7 cellular contexts compared by ENCODE assay signal in the genomic region with DNA sequence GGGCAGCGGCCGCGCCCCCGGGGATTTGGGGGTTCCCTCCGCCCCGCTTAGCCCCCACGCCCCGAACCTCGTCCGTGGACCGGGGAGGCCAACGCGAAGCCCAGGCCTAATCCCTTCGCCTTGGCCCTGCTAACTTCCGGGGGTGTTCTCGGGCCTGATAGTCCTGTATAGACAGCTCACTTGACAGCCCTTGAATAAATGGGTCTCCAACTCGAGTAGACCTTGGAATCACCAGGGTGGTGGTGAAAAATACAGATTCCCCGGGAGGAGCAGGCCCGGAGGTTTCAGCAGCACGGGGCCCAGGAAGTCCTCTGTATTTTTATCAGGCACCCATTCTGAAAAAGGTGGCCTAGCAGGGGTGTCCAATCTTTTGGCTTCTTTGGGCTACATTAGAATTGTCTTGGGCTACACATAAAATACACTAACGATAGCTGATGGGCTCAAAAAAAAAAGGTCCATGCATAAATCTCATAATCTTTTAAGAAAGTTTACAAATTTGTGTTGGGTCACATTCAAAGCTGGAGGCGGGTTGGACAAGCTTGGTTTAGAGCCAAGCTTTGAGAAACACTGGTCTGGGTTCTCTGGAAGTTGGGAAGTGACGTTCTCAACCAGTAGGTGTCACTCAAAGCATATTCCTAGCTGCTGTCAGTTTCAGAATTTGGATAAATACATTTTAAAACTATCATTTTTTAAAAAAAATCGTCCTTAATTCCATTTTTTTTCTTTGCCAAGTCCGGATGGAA.
DNase-seq lines count a peak whose midpoint lies in the region; ATAC-seq and TF ChIP-seq lines count a peak whose summit lies in the region.

No MANE protein-coding gene starts in this region.

- DNase-seq in GF-D8 (lab: John Stamatoyannopoulos, UW) (peak; percentile 62), HuH-7.5 (ENCODE audit: low spot score) (peak; percentile 48), OCI-LY7 (ENCODE audit: low spot score) (peak; percentile 58), adrenal gland (peak; percentile 70 to 88 (median 76)), cardiac muscle cell (ENCODE audit: low read depth in 1 of 2, low spot score in 1 of 2) (peak; percentile 65 to 90), ovary (peak; percentile 44 to 78 (median 61))

- TF ChIP-seq EP300 in ovary (IDR thresholded peaks at IDR 0.05): no peak

- POLR2A ChIA-PET in OCI-LY7 (lab: Charles Lee): interaction anchor here (0.6 to 1.8 kb wide), 7 partner anchors 11 to 425 kb away, joined by 3 to 4 read pairs (median 3); no protein-coding TSS in a partner anchor

- H2AFZ ChIP-seq in OCI-LY7 (ENCODE audit: low read length): peak overlapping the region; percentile 70; the same call in 1 of the 2 replicates

- intact Hi-C loops in OCI-LY7 (cut with micrococcal nuclease; ENCODE audit: unreplicated experiment): loop anchor here (5.0 kb wide), 1 partner anchor 363 kb away; no protein-coding TSS in a partner anchor
- intact Hi-C loops in adrenal gland (cut with DNase I): no loop called here
- intact Hi-C loops in ovary (cut with DNase I): no loop called here

- H3K4me3 ChIP-seq in OCI-LY7 (ENCODE audit: low read depth, low read length, poor library complexity, severe bottlenecking) (peak overlapping the region; percentile 59), adrenal gland (peak overlapping the region in 2 of 4 donors; percentile 41 to 67), cardiac muscle cell (peak overlapping the region; percentile 34), ovary (peak overlapping the region; percentile 58)

- CTCF ChIA-PET in OCI-LY7 (lab: Charles Lee; ENCODE audit: unreplicated experiment): interaction anchor here (0.6 kb wide), 1 partner anchor 217 kb away, joined by 4 read pairs; no protein-coding TSS in a partner anchor

- TF ChIP-seq CTCF in OCI-LY7 (conservative IDR thresholded peaks at IDR 0.05; ENCODE audit: low read length) (peak; percentile 87), adrenal gland (IDR thresholded peaks at IDR 0.05) (peak; percentile 17 to 67 (median 58)), cardiac muscle cell (IDR thresholded peaks at IDR 0.05; ENCODE audit: low read depth, low read length) (peak; percentile 59), ovary (IDR thresholded peaks at IDR 0.05) (peak; percentile 49 to 73 (median 72))

- H4K20me1 ChIP-seq in OCI-LY7 (ENCODE audit: insufficient read depth, low read length): no peaks in the 10 kb centered on the region

- H3K27me3 ChIP-seq in adrenal gland: no peaks in the 10 kb centered on the region
- H3K27me3 ChIP-seq in cardiac muscle cell: no peaks in the 10 kb centered on the region
- H3K27me3 ChIP-seq in ovary: no peaks in the 10 kb centered on the region

- no peaks in the 10 kb centered on the region for H3K36me3 ChIP-seq in OCI-LY7 (ENCODE audit: insufficient read depth, low read length)
- H3K36me3 ChIP-seq in adrenal gland (replicated peaks in 1 of 2): no peaks in the 10 kb centered on the region
- H3K36me3 ChIP-seq in cardiac muscle cell: no peaks in the 10 kb centered on the region
- H3K36me3 ChIP-seq in ovary: no peaks in the 10 kb centered on the region

- H3K27ac ChIP-seq in OCI-LY7 (ENCODE audit: low read depth, low read length, poor library complexity, severe bottlenecking) (no peak overlapping the region), adrenal gland (peak overlapping the region; percentile 45 to 100 (median 96)), cardiac muscle cell (peak overlapping the region; percentile 71), ovary (peak overlapping the region; percentile 92 to 99)

- TF ChIP-seq POLR2A in adrenal gland (IDR thresholded peaks at IDR 0.05) (no peak), ovary (IDR thresholded peaks at IDR 0.05) (no peak)

- peak; percentile 56 for ATAC-seq in GM21717 (IDR thresholded peaks at IDR 0.05; ENCODE audit: unreplicated experiment)

- no peaks in the 10 kb centered on the region for H3K9me3 ChIP-seq in OCI-LY7 (ENCODE audit: low read length)
- no peaks in the 10 kb centered on the region for H3K9me3 ChIP-seq in adrenal gland (replicated peaks in 1 of 3)
- no peaks in the 10 kb centered on the region for H3K9me3 ChIP-seq in cardiac muscle cell (ENCODE audit: low read depth)
- H3K9me3 ChIP-seq in ovary: no peaks in the 10 kb centered on the region

- H3K4me2 ChIP-seq in OCI-LY7 (ENCODE audit: low read length): peak overlapping the region; percentile 38; the same call in 1 of the 2 replicates

- H3K79me2 ChIP-seq in OCI-LY7 (ENCODE audit: insufficient read depth, low read depth, low read length): no peaks in the 10 kb centered on the region

- no peaks in the 10 kb centered on the region for H3K9me2 ChIP-seq in OCI-LY7 (ENCODE audit: insufficient read depth, low read length)

- peaks cover 4% of the 10 kb centered on the region for H3K4me1 ChIP-seq in OCI-LY7 (ENCODE audit: insufficient read depth, low read length, poor library complexity, severe bottlenecking)
- peaks cover 12 to 38% of the 10 kb centered on the region in 2 donors for H3K4me1 ChIP-seq in adrenal gland (replicated peaks in 1 of 2)
- H3K4me1 ChIP-seq in cardiac muscle cell (ENCODE audit: low read depth): peaks cover 5% of the 10 kb centered on the region
- H3K4me1 ChIP-seq in ovary (ENCODE audit: insufficient read depth): peaks cover 5% of the 10 kb centered on the region

- BruUV-seq in OCI-LY7 (replicated peaks; lab: Mats Ljungman, UMichigan): no TSS peak

- 0 to 3% (median 2%) methylated on average over 8 to 25 of the region's 25 CpGs for WGBS in adrenal gland, 4 donors
- WGBS in ovary, 3 donors: 1 to 4% (median 1%) methylated on average over 19 to 25 of the region's 25 CpGs
